Comparison of ENCODE assay signal across 9 cellular contexts in the genomic region with DNA sequence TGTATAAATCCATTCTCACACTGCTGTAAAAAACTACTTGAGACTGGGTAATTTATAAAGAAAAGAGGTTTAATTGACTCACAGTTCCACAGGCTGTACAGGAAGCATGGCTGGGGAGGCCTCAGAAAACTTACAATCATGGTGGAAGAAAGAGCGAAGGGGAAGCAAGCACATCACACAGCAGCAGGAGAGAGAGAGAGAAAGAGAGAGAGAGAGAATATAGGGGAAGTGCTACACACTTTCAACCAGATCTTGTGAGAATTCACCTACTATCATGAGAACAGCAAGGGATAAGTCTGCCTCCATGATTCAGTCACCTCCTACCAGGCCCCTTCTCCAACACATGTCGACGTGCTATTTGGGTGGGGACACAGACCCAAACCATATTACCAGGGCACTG. TPM values are rescaled to one million over a fixed set of nuclear protein-coding genes. Genes with fewer than 3 reads are reported as not detected.
"Had no signal": no experiment of that assay in that cellular context is flagged by ENCODE, and none has a peak within 500 bp of the region (broad histone marks: within the 10 kb centered on the region; RNA-seq: fewer than 3 reads in every experiment).

No MANE protein-coding gene starts in this region.

RNA-seq across cellular contexts. Expression of a gene that starts 9.3 kb away (rescaled TPM):
- total RNA-seq: activated CD4-positive, alpha-beta memory T cell treated with anti-CD3 and anti-CD28 coated beads, Interleukin-2, amount 10 ng/mL, durations not matched to agents 7 days and 5 days; activated CD4-positive, alpha-beta T cell treated with anti-CD3 and anti-CD28 coated beads, Interleukin-2, amount 10 ng/mL, durations not matched to agents 24 days and 14 days; activated CD8-positive, alpha-beta memory T cell treated with anti-CD3 and anti-CD28 coated beads for 36 hours; activated naive CD4-positive, alpha-beta T cell treated with anti-CD3 and anti-CD28 coated beads, Interleukin-2, amount 50 U/mL, for 72 hours; cardiac muscle cell; SJCRH30; WTC11 had no signal
- polyA plus RNA-seq: cardiac muscle cell, IgD-negative memory B cell, SK-N-SH had no signal
